Comparison of ENCODE assay signal across 31 cellular contexts in the genomic region with DNA sequence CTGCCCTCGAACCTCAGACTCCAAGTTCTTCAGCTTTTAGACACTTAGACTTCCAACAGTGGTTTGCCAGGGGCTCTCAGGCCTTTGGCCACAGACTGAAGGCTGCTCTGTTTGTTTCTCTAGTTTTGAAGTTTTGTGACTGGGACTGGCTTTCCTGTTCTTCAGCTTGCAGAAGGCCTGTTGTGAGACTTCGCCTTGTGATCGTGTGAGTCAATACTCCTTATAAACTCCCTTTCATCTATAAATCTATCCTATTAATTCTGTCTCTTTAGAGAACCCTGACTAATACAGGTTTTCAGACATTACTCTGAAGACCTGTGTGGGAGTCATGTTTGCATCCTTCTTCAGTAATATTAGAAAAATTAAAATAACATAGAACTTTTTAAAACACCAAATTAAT.
"Had no signal": no experiment of that assay in that cellular context is flagged by ENCODE, and none has a peak within 500 bp of the region (broad histone marks: within the 10 kb centered on the region; RNA-seq: fewer than 3 reads in every experiment).

No MANE protein-coding gene starts in this region.

- H3K27me3 ChIP-seq: ascending aorta had no signal

- H3K9me3 Mint-ChIP-seq: activated B cell treated with CpG ODN at 0.5 μM for 24 hours; activated naive CD8-positive, alpha-beta T cell treated with anti-CD3 and anti-CD28 coated beads, Interleukin-2, amount 10 ng/mL, durations not matched to agents 7 days and 5 days; activated T-cell treated with anti-CD3 and anti-CD28 coated beads, Interleukin-2, amount 50 U/mL, for 24 hours; activated T-helper 2 cell treated with anti-CD3 and anti-CD28 coated beads, Interferon-gamma antibody, Interleukin-2, Interleukin-4, amounts not matched to agents 10 μg/mL and 5 μg/mL and 100 μg/mL, durations not matched to agents 14 hours and 24 hours and 36 hours had no signal

- ATAC-seq: activated CD8-positive, alpha-beta T cell treated with anti-CD3 and anti-CD28 coated beads, Interleukin-2, amount 10 ng/mL, durations not matched to agents 7 days and 5 days; Right ventricle myocardium inferior; SK-N-SH treated with all-trans-retinoic acid at 6 μM for 48 hours; T-cell had no signal

- H3K4me1 ChIP-seq: ascending aorta had no signal

- H3K36me3 Mint-ChIP-seq: activated naive CD4-positive, alpha-beta T cell treated with anti-CD3 and anti-CD28 coated beads, Interleukin-2, amount 50 U/mL, for 24 hours; activated naive CD8-positive, alpha-beta T cell treated with anti-CD3 and anti-CD28 coated beads, Interleukin-2, amount 10 ng/mL, durations not matched to agents 7 days and 5 days; T-cell had no signal

- H3K27ac ChIP-seq: ascending aorta, PC-9, RWPE1, VCaP had no signal

- H2AFZ ChIP-seq: PC-9 had no signal

- H3K4me1 Mint-ChIP-seq: activated B cell treated with CpG ODN at 0.5 μM for 24 hours; activated naive CD4-positive, alpha-beta T cell treated with anti-CD3 and anti-CD28 coated beads, Interleukin-2, amount 50 U/mL, for 24 hours; activated naive CD8-positive, alpha-beta T cell treated with anti-CD3 and anti-CD28 coated beads, Interleukin-2, amount 10 ng/mL, durations not matched to agents 7 days and 5 days; T-cell had no signal

- H3K9me3 ChIP-seq: ascending aorta had no signal

- H3K27me3 Mint-ChIP-seq: activated B cell treated with CpG ODN at 0.5 μM for 24 hours; activated naive CD4-positive, alpha-beta T cell treated with anti-CD3 and anti-CD28 coated beads, Interleukin-2, amount 50 U/mL, for 24 hours; activated T-cell treated with anti-CD3 and anti-CD28 coated beads, Interleukin-2, amount 50 U/mL, for 24 hours; T-cell had no signal

- H3K27ac Mint-ChIP-seq: activated B cell treated with CpG ODN at 0.5 μM for 24 hours; activated CD8-positive, alpha-beta T cell treated with anti-CD3 and anti-CD28 coated beads, Interleukin-2, amount 10 ng/mL, durations not matched to agents 7 days and 5 days; activated naive CD4-positive, alpha-beta T cell treated with anti-CD3 and anti-CD28 coated beads, Interleukin-2, amount 50 U/mL, for 24 hours; activated naive CD8-positive, alpha-beta T cell treated with anti-CD3 and anti-CD28 coated beads, Interleukin-2, amount 10 ng/mL, durations not matched to agents 7 days and 5 days; activated T-cell treated with anti-CD3 and anti-CD28 coated beads, Interleukin-2, amount 50 U/mL, for 24 hours; activated T-helper 2 cell treated with anti-CD3 and anti-CD28 coated beads, Interferon-gamma antibody, Interleukin-2, Interleukin-4, amounts not matched to agents 10 μg/mL and 5 μg/mL and 100 μg/mL, durations not matched to agents 14 hours and 24 hours and 36 hours; T-cell had no signal

- DNase-seq: activated B cell treated with CpG ODN at 0.5 μM for 24 hours; activated CD4-positive, alpha-beta T cell treated with anti-CD3 and anti-CD28 coated beads for 1 hour; activated CD4-positive, alpha-beta T cell treated with anti-CD3 and anti-CD28 coated beads for 48 hours; activated CD4-positive, alpha-beta T cell treated with anti-CD3 and anti-CD28 coated beads, Interleukin-2, amount 50 U/mL, for 4 hours; activated CD8-positive, alpha-beta T cell treated with anti-CD3 and anti-CD28 coated beads, Interleukin-2, amount 10 ng/mL, durations not matched to agents 7 days and 5 days; activated gamma-delta T cell; activated naive CD4-positive, alpha-beta T cell treated with Interleukin-2 at 50 U/mL for 16 hours; activated naive CD8-positive, alpha-beta T cell treated with anti-CD3 and anti-CD28 coated beads, Interleukin-2, amount 10 ng/mL, durations not matched to agents 7 days and 5 days; activated T-cell treated with anti-CD3 and anti-CD28 coated beads, Interleukin-2, amount 50 U/mL, for 24 hours; amygdala; caudate nucleus; cerebellar nuclear complex; KG1; NCI-H187; NCI-H2029 treated with DMSO at 0.1 percent for 48 hours; NCI-H2107; NCI-H226; NCI-H446 treated with DMSO at 0.1 percent for 48 hours; NCI-H524; PC-9; SIG-M5; T-cell; T-helper 2 cell; T-helper 9 cell had no signal

- H3K4me3 ChIP-seq: ascending aorta, PC-9 had no signal

- H3K4me3 Mint-ChIP-seq: activated B cell treated with CpG ODN at 0.5 μM for 24 hours; activated CD8-positive, alpha-beta T cell treated with anti-CD3 and anti-CD28 coated beads, Interleukin-2, amount 10 ng/mL, durations not matched to agents 7 days and 5 days; activated naive CD4-positive, alpha-beta T cell treated with anti-CD3 and anti-CD28 coated beads, Interleukin-2, amount 50 U/mL, for 24 hours; activated naive CD8-positive, alpha-beta T cell treated with anti-CD3 and anti-CD28 coated beads, Interleukin-2, amount 10 ng/mL, durations not matched to agents 7 days and 5 days; activated T-cell treated with anti-CD3 and anti-CD28 coated beads, Interleukin-2, amount 50 U/mL, for 24 hours; T-cell had no signal

- H3K36me3 ChIP-seq: ascending aorta had no signal

- H3K4me2 ChIP-seq: PC-9 had no signal
